In genomic region chr20:5120189-5120484, GRCh38 we compare ENCODE assay signal across 8 cellular contexts. TPM values are rescaled to one million over a fixed set of nuclear protein-coding genes. Genes with fewer than 3 reads are reported as not detected.
DNase-seq lines count a peak whose midpoint lies in the region; ATAC-seq and TF ChIP-seq lines count a peak whose summit lies in the region.

No MANE protein-coding gene starts in this region.

- no peak for TF ChIP-seq RAD21 in liver (IDR thresholded peaks at IDR 0.05)

- TF ChIP-seq POLR2A in thyroid gland (IDR thresholded peaks at IDR 0.05): no peak

- peak overlapping the region; percentile 63 to 82 for H3K9ac ChIP-seq in liver (ENCODE audit: low read depth in 1 of 2, low read length in 2 of 2)

- no peaks in the 10 kb centered on the region for H3K27me3 ChIP-seq in liver (ENCODE audit: control insufficient read depth in 4 of 4, insufficient read depth in 4 of 4, low read length in 3 of 4)
- no peaks in the 10 kb centered on the region for H3K27me3 ChIP-seq in thyroid gland

- intact Hi-C loops in thyroid gland (cut with DNase I): no loop called here

- DNase-seq in activated T-cell treated with anti-CD3 and anti-CD28 coated beads, Interleukin-2, amount 50 U/mL, for 24 hours: no peak
- DNase-seq in activated T-cell treated with anti-CD3 and anti-CD28 coated beads for 4 hours: no peak
- no peak for DNase-seq in thyroid gland
- DNase-seq in stimulated activated CD8-positive, alpha-beta memory T cell treated with anti-CD3 and anti-CD28 coated beads, Interleukin-4, amount 100 ng/mL, for 48 hours: no peak

- TF ChIP-seq CTCF in liver (IDR thresholded peaks at IDR 0.05; ENCODE audit: low read depth, low read length, missing input control) (no peak), thyroid gland (IDR thresholded peaks at IDR 0.05) (no peak)

- peak overlapping the region; percentile 98 for H3K27ac Mint-ChIP-seq in activated T-cell treated with anti-CD3 and anti-CD28 coated beads, Interleukin-2, amount 50 U/mL, for 24 hours

- H3K4me3 Mint-ChIP-seq in activated T-cell treated with anti-CD3 and anti-CD28 coated beads, Interleukin-2, amount 50 U/mL, for 24 hours: peak overlapping the region; percentile 95

- 5% methylated on average over 10 of the region's 10 CpGs for WGBS in liver
- WGBS in thyroid gland, 2 donors: 3 to 6% methylated on average over 10 of the region's 10 CpGs

- no peaks in the 10 kb centered on the region for H3K27me3 Mint-ChIP-seq in activated T-cell treated with anti-CD3 and anti-CD28 coated beads, Interleukin-2, amount 50 U/mL, for 24 hours

- no peaks in the 10 kb centered on the region for H3K9me3 Mint-ChIP-seq in activated T-cell treated with anti-CD3 and anti-CD28 coated beads, Interleukin-2, amount 50 U/mL, for 24 hours

- ATAC-seq in GM21360 (IDR thresholded peaks at IDR 0.05; ENCODE audit: unreplicated experiment) (no peak), HG03469 (IDR thresholded peaks at IDR 0.05; ENCODE audit: unreplicated experiment) (no peak)

- H3K4me1 ChIP-seq in liver (ENCODE audit: control insufficient read depth in 4 of 4, insufficient read depth in 4 of 4, low read length in 3 of 4) (peaks cover 1 to 16% (median 10%) of the 10 kb centered on the region in 4 donors), thyroid gland (peaks cover 9 to 12% of the 10 kb centered on the region in 2 donors)

- peaks cover 46% of the 10 kb centered on the region for H3K36me3 Mint-ChIP-seq in activated T-cell treated with anti-CD3 and anti-CD28 coated beads, Interleukin-2, amount 50 U/mL, for 24 hours (ENCODE audit: low read depth)

- H3K9me3 ChIP-seq in liver (ENCODE audit: control insufficient read depth in 4 of 4, low read length in 3 of 4) (no peaks in the 10 kb centered on the region), thyroid gland (no peaks in the 10 kb centered on the region)

- peaks cover 1 to 13% (median 10%) of the 10 kb centered on the region in 4 donors for H3K36me3 ChIP-seq in liver (ENCODE audit: control insufficient read depth in 4 of 4, insufficient read depth in 3 of 4, low read depth in 1 of 4, low read length in 3 of 4)
- H3K36me3 ChIP-seq in thyroid gland: peaks cover 16% of the 10 kb centered on the region in 2 donors

- H3K4me1 Mint-ChIP-seq in activated T-cell treated with anti-CD3 and anti-CD28 coated beads, Interleukin-2, amount 50 U/mL, for 24 hours (ENCODE audit: low read depth): peaks cover 44% of the 10 kb centered on the region

- H3K27ac ChIP-seq in angular gyrus (ENCODE audit: low read depth, low read length) (peak overlapping the region; percentile 86), liver (ENCODE audit: low read depth in 1 of 2, low read length in 2 of 2) (peak overlapping the region; percentile 85 to 93), thyroid gland (peak overlapping the region; percentile 78 to 87 (median 80))

- H3K4me3 ChIP-seq in liver (ENCODE audit: low read depth in 1 of 3, low read length in 3 of 3) (peak overlapping the region; percentile 63 to 69 (median 66)), thyroid gland (replicated peaks in 1 of 3) (peak overlapping the region; percentile 8 to 92 (median 22))

TF ChIP-seq in liver, 16 proteins besides CTCF, POLR2A, EP300 and RAD21:
- TF ChIP-seq HNF4G (IDR thresholded peaks at IDR 0.05): no peak
- no peak for TF ChIP-seq NR2F2 (IDR thresholded peaks at IDR 0.05)
- no peak for TF ChIP-seq ZBTB33 (IDR thresholded peaks at IDR 0.05)
- TF ChIP-seq SP1 (IDR thresholded peaks at IDR 0.05): peak; percentile 34
- no peak for TF ChIP-seq HNF4A (conservative IDR thresholded peaks at IDR 0.05)
- peak; percentile 71 for TF ChIP-seq YY1 (IDR thresholded peaks at IDR 0.05)
- peak; percentile 79 for TF ChIP-seq REST (IDR thresholded peaks at IDR 0.05)

RNA-seq across cellular contexts. Expression of gene PCNA, which starts 0.4 kb away (rescaled TPM):
- total RNA-seq in liver: 100 to 1,000 TPM in 1 of 2 donors, 10 to 100 TPM in 1; 19.3 to 161 TPM
- 10 to 100 TPM; 14.1 to 28.3 TPM for polyA plus RNA-seq in liver
- 10 to 100 TPM; 35.1 to 66.1 (median 55.8) TPM for total RNA-seq in thyroid gland

RNA-seq across cellular contexts. Expression of gene CDS2, which starts 6.7 kb away (rescaled TPM):
- total RNA-seq in liver (10 to 100 TPM; 17.6 to 31.6 TPM), thyroid gland (10 to 100 TPM; 34.0 to 55.4 (median 40.9) TPM)
- 10 to 100 TPM in 1 of 2 donors, 1 to 10 TPM in 1; 9.6 to 11.2 TPM for polyA plus RNA-seq in liver

RNA-seq across cellular contexts. Expression of gene TMEM230, which starts 7.3 kb away (rescaled TPM):
- total RNA-seq in liver: 10 to 100 TPM; 53.8 to 75.7 TPM
- 100 to 1,000 TPM in 1 of 2 donors, 10 to 100 TPM in 1; 83.1 to 101 TPM for polyA plus RNA-seq in liver
- total RNA-seq in thyroid gland: 100 to 1,000 TPM in 3 of 4 donors, 10 to 100 TPM in 1; 97.0 to 154 (median 142) TPM
